Comparison of ENCODE assay signal across 7 cellular contexts in the genomic region with DNA sequence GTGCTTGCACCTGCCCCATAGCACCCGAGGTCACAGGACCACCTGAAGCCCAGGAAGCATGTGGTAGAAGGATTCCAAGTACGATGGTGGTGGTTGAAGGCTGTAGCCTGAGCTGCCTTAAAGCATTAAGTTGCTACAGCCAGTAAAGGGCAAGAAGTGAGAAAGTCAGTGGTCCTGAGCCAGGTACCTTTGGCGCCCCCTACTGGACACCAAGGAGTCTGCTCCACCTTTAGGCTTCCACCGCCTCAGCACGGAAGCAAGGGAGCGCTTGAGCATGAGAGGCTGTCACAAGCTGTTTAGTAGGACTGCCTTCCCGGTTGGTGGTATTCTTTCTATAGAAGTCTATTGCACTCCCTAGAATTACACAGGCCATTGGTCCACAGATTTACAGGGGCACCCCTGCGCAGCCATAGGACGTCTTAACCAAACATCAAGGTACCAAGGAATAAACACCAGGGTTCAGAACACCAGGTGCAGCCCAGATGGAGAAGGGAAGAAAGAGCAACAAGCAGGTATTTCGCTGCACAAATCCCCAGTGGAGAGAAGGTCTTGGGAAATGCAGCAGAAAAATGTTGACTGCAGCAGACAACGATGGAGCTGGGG. TPM values are rescaled to one million over a fixed set of nuclear protein-coding genes. Genes with fewer than 3 reads are reported as not detected.
DNase-seq lines count a peak whose midpoint lies in the region; ATAC-seq and TF ChIP-seq lines count a peak whose summit lies in the region.

No MANE protein-coding gene starts in this region.

- H2AFZ ChIP-seq in Karpas-422 (ENCODE audit: low read length) (no peak overlapping the region), hepatocyte (no peak overlapping the region)

- H3K27me3 ChIP-seq in Karpas-422 (ENCODE audit: low read length) (no peaks in the 10 kb centered on the region), adipocyte (replicated peaks; ENCODE audit: control insufficient read depth, insufficient read depth, low read length) (peaks cover 68% of the 10 kb centered on the region), hepatocyte (peaks cover 88% of the 10 kb centered on the region)

- H3K9me3 ChIP-seq in Karpas-422 (ENCODE audit: low read length) = no peaks in the 10 kb centered on the region
- H3K9me3 ChIP-seq in adipocyte (ENCODE audit: control insufficient read depth, low read length) = no peaks in the 10 kb centered on the region
- H3K9me3 ChIP-seq in hepatocyte (ENCODE audit: low read depth) = no peaks in the 10 kb centered on the region

- 19% methylated on average over 11 of the region's 11 CpGs for WGBS in hepatocyte (ENCODE audit: low lambda C conversion rate, missing lambda C conversion rate)

- H3K4me1 ChIP-seq in Karpas-422 (ENCODE audit: low read length) (no peaks in the 10 kb centered on the region), adipocyte (ENCODE audit: control insufficient read depth, insufficient read depth, low read length) (no peaks in the 10 kb centered on the region), hepatocyte (ENCODE audit: insufficient read depth) (peaks cover 11% of the 10 kb centered on the region)

- H3K79me2 ChIP-seq in Karpas-422 (ENCODE audit: low read length) (no peaks in the 10 kb centered on the region), hepatocyte (no peaks in the 10 kb centered on the region)

- H3K4me2 ChIP-seq in Karpas-422 (ENCODE audit: low read depth, low read length, poor library complexity, severe bottlenecking) = no peak overlapping the region
- H3K4me2 ChIP-seq in hepatocyte = no peak overlapping the region

- H3K27ac ChIP-seq in Karpas-422 (ENCODE audit: low read length) (no peak overlapping the region), hepatocyte (no peak overlapping the region)

- no peak overlapping the region for H3K9ac ChIP-seq in Karpas-422 (ENCODE audit: low read length)
- no peak overlapping the region for H3K9ac ChIP-seq in adipocyte (ENCODE audit: low read length)

- ATAC-seq in SK-N-SH treated with all-trans-retinoic acid at 6 μM for 48 hours = peak; percentile 57

- peak; percentile 91 for TF ChIP-seq CTCF in GM12873 (IDR thresholded peaks at IDR 0.05; ENCODE audit: insufficient read depth, low read depth, low read length, missing control alignments)
- peak; percentile 56 for TF ChIP-seq CTCF in hepatocyte (IDR thresholded peaks at IDR 0.05; ENCODE audit: poor library complexity)

- H3K4me3 ChIP-seq in Karpas-422 (ENCODE audit: low read length) (no peak overlapping the region), adipocyte (ENCODE audit: low read length) (no peak overlapping the region), hepatocyte (no peak overlapping the region)

- peak; percentile 76 for DNase-seq in Karpas-422
- DNase-seq in adipocyte (ENCODE audit: low read depth) = peak; percentile 15
- peak; percentile 63 for DNase-seq in hepatocyte (ENCODE audit: low spot score)
- DNase-seq in stimulated activated CD4-positive, alpha-beta T cell treated with anti-CD3 and anti-CD28 coated beads, Interleukin-12 subunit alpha, Interleukin-12 subunit beta, amount 100 ng/mL, for 24 hours (ENCODE audit: low read depth in 2 of 2) = peak; percentile 33 to 53
- no peak for DNase-seq in epidermal melanocyte (ENCODE audit: insufficient read length, low spot score)

- H4K20me1 ChIP-seq in Karpas-422 (ENCODE audit: insufficient read depth, low read depth, low read length) = no peaks in the 10 kb centered on the region
- H4K20me1 ChIP-seq in hepatocyte (ENCODE audit: insufficient read depth, poor library complexity, severe bottlenecking) = no peaks in the 10 kb centered on the region

- no peaks in the 10 kb centered on the region for H3K36me3 ChIP-seq in Karpas-422 (ENCODE audit: insufficient read depth, low read length)
- H3K36me3 ChIP-seq in adipocyte (ENCODE audit: control insufficient read depth, insufficient read depth, low read length, severe bottlenecking) = no peaks in the 10 kb centered on the region
- H3K36me3 ChIP-seq in hepatocyte (replicated peaks; ENCODE audit: insufficient read depth, low read depth) = no peaks in the 10 kb centered on the region

- H3K9me2 ChIP-seq in Karpas-422 (replicated peaks; ENCODE audit: insufficient read depth, low read length) = no peaks in the 10 kb centered on the region
- no peaks in the 10 kb centered on the region for H3K9me2 ChIP-seq in hepatocyte (replicated peaks; ENCODE audit: insufficient read depth)

TF ChIP-seq in SK-N-SH treated with all-trans-retinoic acid at 6 μM for 48 hours, 23 proteins besides CTCF, POLR2A, EP300 and RAD21:
- TF ChIP-seq PPARA (CRISPR knock-in tag; IDR thresholded peaks at IDR 0.05; ENCODE audit: borderline replicate concordance) = no peak
- no peak for TF ChIP-seq BACH2 (CRISPR knock-in tag; IDR thresholded peaks at IDR 0.05; ENCODE audit: borderline replicate concordance)
- TF ChIP-seq TCF4 (CRISPR knock-in tag; IDR thresholded peaks at IDR 0.05; ENCODE audit: borderline replicate concordance) = no peak
- TF ChIP-seq OSR1 (CRISPR knock-in tag; IDR thresholded peaks at IDR 0.05) = no peak
- TF ChIP-seq GLIS3 (CRISPR knock-in tag; IDR thresholded peaks at IDR 0.05) = no peak
- TF ChIP-seq ZNF565 (CRISPR knock-in tag; conservative IDR thresholded peaks at IDR 0.05; ENCODE audit: low read depth) = no peak
- no peak for TF ChIP-seq CREB5 (CRISPR knock-in tag; IDR thresholded peaks at IDR 0.05; ENCODE audit: low read depth)
- TF ChIP-seq ZNF8 (CRISPR knock-in tag; IDR thresholded peaks at IDR 0.05) = no peak
- no peak for TF ChIP-seq ZNF70 (CRISPR knock-in tag; IDR thresholded peaks at IDR 0.05)
- no peak for TF ChIP-seq ISL1 (CRISPR knock-in tag; IDR thresholded peaks at IDR 0.05)
- no peak for TF ChIP-seq ZFP3 (CRISPR knock-in tag; IDR thresholded peaks at IDR 0.05)
- TF ChIP-seq ZFP30 (CRISPR knock-in tag; IDR thresholded peaks at IDR 0.05) = no peak
- no peak for TF ChIP-seq ZC3H10 (CRISPR knock-in tag; IDR thresholded peaks at IDR 0.05)
- no peak for TF ChIP-seq CSDC2 (CRISPR knock-in tag; IDR thresholded peaks at IDR 0.05)
- TF ChIP-seq ARNTL (CRISPR knock-in tag; IDR thresholded peaks at IDR 0.05; ENCODE audit: borderline replicate concordance, low read depth) = no peak
- no peak for TF ChIP-seq RARB (CRISPR knock-in tag; IDR thresholded peaks at IDR 0.05)
- TF ChIP-seq ESRRG (CRISPR knock-in tag; IDR thresholded peaks at IDR 0.05) = no peak
- no peak for TF ChIP-seq TSHZ2 (CRISPR knock-in tag; IDR thresholded peaks at IDR 0.05)
- TF ChIP-seq, protein P1, sequence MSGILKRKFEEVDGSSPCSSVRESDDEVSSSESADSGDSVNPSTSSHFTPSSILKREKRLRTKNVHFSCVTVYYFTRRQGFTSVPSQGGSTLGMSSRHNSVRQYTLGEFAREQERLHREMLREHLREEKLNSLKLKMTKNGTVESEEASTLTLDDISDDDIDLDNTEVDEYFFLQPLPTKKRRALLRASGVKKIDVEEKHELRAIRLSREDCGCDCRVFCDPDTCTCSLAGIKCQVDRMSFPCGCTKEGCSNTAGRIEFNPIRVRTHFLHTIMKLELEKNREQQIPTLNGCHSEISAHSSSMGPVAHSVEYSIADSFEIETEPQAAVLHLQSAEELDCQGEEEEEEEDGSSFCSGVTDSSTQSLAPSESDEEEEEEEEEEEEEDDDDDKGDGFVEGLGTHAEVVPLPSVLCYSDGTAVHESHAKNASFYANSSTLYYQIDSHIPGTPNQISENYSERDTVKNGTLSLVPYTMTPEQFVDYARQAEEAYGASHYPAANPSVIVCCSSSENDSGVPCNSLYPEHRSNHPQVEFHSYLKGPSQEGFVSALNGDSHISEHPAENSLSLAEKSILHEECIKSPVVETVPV (CRISPR knock-in tag; IDR thresholded peaks at IDR 0.05) = no peak
- TF ChIP-seq SNAI2 (CRISPR knock-in tag; IDR thresholded peaks at IDR 0.05) = no peak

RNA-seq across cellular contexts. Expression of gene CRTAC1, which starts 2.2 kb away (rescaled TPM):
- not detected in 2 replicates for total RNA-seq in Karpas-422 (2014; rRNA removed; shearing (Covaris generic); ENCODE audit: low replicate concordance)
- total RNA-seq in hepatocyte = 0.47 and 0.84 TPM in 2 replicates
- polyA plus RNA-seq in hepatocyte = 0.76 and 1.6 TPM in 2 replicates
